11 cellular contexts compared by ENCODE assay signal in genomic region chr10:5032444-5032843, GRCh38. TPM values are rescaled to one million over a fixed set of nuclear protein-coding genes. Genes with fewer than 3 reads are reported as not detected.
"Had no signal": no experiment of that assay in that cellular context is flagged by ENCODE, and none has a peak within 500 bp of the region (broad histone marks: within the 10 kb centered on the region; RNA-seq: fewer than 3 reads in every experiment).

No MANE protein-coding gene starts in this region.

RNA-seq across cellular contexts. Expression of gene AKR1C2, which starts 28.8 kb away (rescaled TPM):
- total RNA-seq: activated B cell treated with CpG ODN at 0.5 μM for 24 hours; activated CD4-positive, alpha-beta memory T cell treated with anti-CD3 and anti-CD28 coated beads, Interleukin-2, amount 10 ng/mL, durations not matched to agents 7 days and 5 days; activated CD4-positive, alpha-beta T cell treated with anti-CD3 and anti-CD28 coated beads for 36 hours; activated CD4-positive, alpha-beta T cell treated with anti-CD3 and anti-CD28 coated beads, Interleukin-2, amount 10 ng/mL, durations not matched to agents 24 days and 14 days; activated CD8-positive, alpha-beta memory T cell treated with anti-CD3 and anti-CD28 coated beads for 36 hours; activated CD8-positive, alpha-beta memory T cell treated with anti-CD3 and anti-CD28 coated beads, Interleukin-2, amount 10 ng/mL, durations not matched to agents 7 days and 5 days; activated CD8-positive, alpha-beta T cell treated with anti-CD3 and anti-CD28 coated beads for 36 hours; activated CD8-positive, alpha-beta T cell treated with anti-CD3 and anti-CD28 coated beads, Interleukin-2, amount 10 ng/mL, durations not matched to agents 7 days and 5 days; T-helper 1 cell treated with Interleukin-12 subunit alpha and Interleukin-12 subunit beta and Interleukin-4 antibody, amounts not matched to agents 30 ng/mL and 1 ng/mL, for 36 hours; T-helper 17 cell; T-helper 2 cell treated with Interferon-gamma antibody and Interleukin-4, amounts not matched to agents 100 ng/mL and 5 ng/mL, for 36 hours had no signal
